17 cellular contexts compared by ENCODE assay signal in genomic region chr12:77648716-77649115, GRCh38.
"Had no signal": no experiment of that assay in that cellular context is flagged by ENCODE, and none has a peak within 500 bp of the region (broad histone marks: within the 10 kb centered on the region; RNA-seq: fewer than 3 reads in every experiment).

No MANE protein-coding gene starts in this region.

- H3K4me3 Mint-ChIP-seq: activated CD8-positive, alpha-beta memory T cell treated with anti-CD3 and anti-CD28 coated beads, Interleukin-2, amount 10 ng/mL, durations not matched to agents 7 days and 5 days; activated naive CD8-positive, alpha-beta T cell; activated T-cell treated with anti-CD3 and anti-CD28 coated beads, Interleukin-2, amount 50 U/mL, for 24 hours; immature natural killer cell; natural killer cell treated with Interleukin-12 subunit alpha and Interleukin-12 subunit beta and Interleukin-15 and Interleukin-18, amount 100 ng/mL, for 72 hours; stimulated activated memory B cell treated with anti-CD40 and anti-IgM and Interleukin-4, amounts not matched to agents 10 μg/mL and 1 μg/mL and 100 μg/mL, for 72 hours had no signal

- H3K27me3 ChIP-seq: cardiac muscle cell, transverse colon had no signal

- H3K4me1 Mint-ChIP-seq: activated CD8-positive, alpha-beta memory T cell treated with anti-CD3 and anti-CD28 coated beads, Interleukin-2, amount 10 ng/mL, durations not matched to agents 7 days and 5 days; immature natural killer cell; stimulated activated memory B cell treated with anti-CD40 and anti-IgM and Interleukin-4, amounts not matched to agents 10 μg/mL and 1 μg/mL and 100 μg/mL, for 72 hours had no signal

- H3K4me1 ChIP-seq: transverse colon had no signal

- H3K36me3 ChIP-seq: cardiac muscle cell, transverse colon had no signal

- DNase-seq: activated CD4-positive, alpha-beta T cell treated with anti-CD3 and anti-CD28 coated beads for 1 hour; activated CD4-positive, alpha-beta T cell treated with anti-CD3 and anti-CD28 coated beads, Interleukin-2, amount 50 U/mL, for 48 hours; activated CD8-positive, alpha-beta memory T cell treated with anti-CD3 and anti-CD28 coated beads, Interleukin-2, amount 10 ng/mL, durations not matched to agents 7 days and 5 days; activated effector memory CD4-positive, alpha-beta T cell treated with Interleukin-2 at 50 U/mL for 16 hours; activated T-cell treated with anti-CD3 and anti-CD28 coated beads, Interleukin-2, amount 50 U/mL, for 24 hours; anterior cingulate cortex; immature natural killer cell; occipital lobe; right cardiac atrium; substantia nigra; T-helper 9 cell; transverse colon had no signal

- H3K27me3 Mint-ChIP-seq: activated CD8-positive, alpha-beta memory T cell treated with anti-CD3 and anti-CD28 coated beads, Interleukin-2, amount 10 ng/mL, durations not matched to agents 7 days and 5 days; activated naive CD8-positive, alpha-beta T cell; activated T-cell treated with anti-CD3 and anti-CD28 coated beads, Interleukin-2, amount 50 U/mL, for 24 hours; natural killer cell treated with Interleukin-12 subunit alpha and Interleukin-12 subunit beta and Interleukin-15 and Interleukin-18, amount 100 ng/mL, for 72 hours; progenitor cell of endocrine pancreas; stimulated activated memory B cell treated with anti-CD40 and anti-IgM and Interleukin-4, amounts not matched to agents 10 μg/mL and 1 μg/mL and 100 μg/mL, for 72 hours had no signal

- H3K9me3 ChIP-seq: transverse colon had no signal

- H3K27ac ChIP-seq: cardiac muscle cell, transverse colon had no signal

- ATAC-seq: activated CD8-positive, alpha-beta memory T cell treated with anti-CD3 and anti-CD28 coated beads, Interleukin-2, amount 10 ng/mL, durations not matched to agents 7 days and 5 days; natural killer cell treated with Interleukin-12 subunit alpha and Interleukin-12 subunit beta and Interleukin-15 and Interleukin-18, amount 100 ng/mL, for 72 hours; right cardiac atrium; stimulated activated memory B cell treated with anti-CD40 and anti-IgM and Interleukin-4, amounts not matched to agents 10 μg/mL and 1 μg/mL and 100 μg/mL, for 72 hours had no signal

- H3K27ac Mint-ChIP-seq: activated CD8-positive, alpha-beta memory T cell treated with anti-CD3 and anti-CD28 coated beads, Interleukin-2, amount 10 ng/mL, durations not matched to agents 7 days and 5 days; activated naive CD8-positive, alpha-beta T cell; activated T-cell treated with anti-CD3 and anti-CD28 coated beads, Interleukin-2, amount 50 U/mL, for 24 hours; immature natural killer cell; natural killer cell treated with Interleukin-12 subunit alpha and Interleukin-12 subunit beta and Interleukin-15 and Interleukin-18, amount 100 ng/mL, for 72 hours; progenitor cell of endocrine pancreas; stimulated activated memory B cell treated with anti-CD40 and anti-IgM and Interleukin-4, amounts not matched to agents 10 μg/mL and 1 μg/mL and 100 μg/mL, for 72 hours had no signal

- H3K4me3 ChIP-seq: cardiac muscle cell, transverse colon had no signal

- H3K9me3 Mint-ChIP-seq: stimulated activated memory B cell treated with anti-CD40 and anti-IgM and Interleukin-4, amounts not matched to agents 10 μg/mL and 1 μg/mL and 100 μg/mL, for 72 hours had no signal

- H3K36me3 Mint-ChIP-seq: activated CD8-positive, alpha-beta memory T cell treated with anti-CD3 and anti-CD28 coated beads, Interleukin-2, amount 10 ng/mL, durations not matched to agents 7 days and 5 days; activated naive CD8-positive, alpha-beta T cell; natural killer cell treated with Interleukin-12 subunit alpha and Interleukin-12 subunit beta and Interleukin-15 and Interleukin-18, amount 100 ng/mL, for 72 hours; stimulated activated memory B cell treated with anti-CD40 and anti-IgM and Interleukin-4, amounts not matched to agents 10 μg/mL and 1 μg/mL and 100 μg/mL, for 72 hours had no signal
